In the genomic region with DNA sequence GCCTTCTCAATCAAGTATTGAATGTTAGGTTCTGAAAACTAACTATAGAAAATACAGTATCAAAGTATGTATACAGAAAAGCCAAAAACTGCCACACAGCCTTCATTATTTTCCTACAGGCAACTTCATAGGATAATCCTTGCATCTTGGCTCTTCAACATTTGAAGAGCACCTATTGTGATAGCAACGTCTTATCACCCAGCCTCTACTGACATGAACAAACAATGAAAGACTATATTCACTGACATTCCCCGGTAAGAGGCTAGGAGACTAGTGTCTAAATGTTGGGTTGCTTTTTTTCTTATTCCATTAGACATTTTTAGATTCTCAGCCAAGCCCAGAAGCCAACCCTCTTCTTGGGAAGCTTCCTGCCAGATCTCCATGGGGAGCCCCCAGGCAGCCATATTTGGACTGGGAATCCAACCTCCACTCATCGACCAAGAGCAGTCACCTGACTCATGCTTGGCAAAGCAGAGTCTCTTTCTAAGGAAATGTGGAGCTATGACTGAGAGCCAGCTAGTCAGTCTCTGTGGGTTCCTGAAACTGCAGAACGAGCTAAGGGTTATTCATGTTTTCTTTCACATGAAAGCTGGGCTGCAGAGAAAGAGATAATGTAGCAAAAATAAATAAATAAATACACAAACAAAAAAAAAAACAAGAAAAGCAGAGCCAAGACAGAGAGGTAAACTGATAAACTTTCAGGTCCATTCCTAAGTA, we compare ENCODE assay signal across 13 cellular contexts.
DNase-seq lines count a peak whose midpoint lies in the region; ATAC-seq and TF ChIP-seq lines count a peak whose summit lies in the region.
"Had no signal": no experiment of that assay in that cellular context is flagged by ENCODE, and none has a peak within 500 bp of the region (broad histone marks: within the 10 kb centered on the region; RNA-seq: fewer than 3 reads in every experiment).

No MANE protein-coding gene starts in this region.

- DNase-seq in Right ventricle myocardium superior (peak; percentile 43), cardiac septum (ENCODE audit: low spot score) (no peak), choroid plexus epithelial cell (ENCODE audit: low read depth) (peak; percentile 79), mesenchymal stem cell (no peak), ACHN (no peak), superior temporal gyrus (ENCODE audit: extremely low spot score) (no peak)
- DNase-seq in activated CD8-positive, alpha-beta memory T cell treated with anti-CD3 and anti-CD28 coated beads, Interleukin-2, amount 50 U/mL, for 4 hours: no peak
- DNase-seq in activated CD4-positive, alpha-beta T cell treated with anti-CD3 and anti-CD28 coated beads, Interleukin-2, amount 10 ng/mL, durations not matched to agents 7 days and 5 days: no peak
- DNase-seq: effector CD4-positive, alpha-beta T cell; MM.1S; NCI-H345; OCI-M1; upper lobe of right lung had no signal

- no peak overlapping the region for H3K4me3 ChIP-seq in choroid plexus epithelial cell (ENCODE audit: low read depth, low read length)
- peak overlapping the region in 1 of 2 experiments; percentile 57 for H3K4me3 ChIP-seq in mesenchymal stem cell (ENCODE audit: insufficient read depth in 1 of 2, low read depth in 1 of 2, low read length in 2 of 2)
- H3K4me3 ChIP-seq: upper lobe of right lung had no signal

- no peak overlapping the region for H4K8ac ChIP-seq in mesenchymal stem cell (ENCODE audit: low read length)

- no peak overlapping the region for H3K4me3 Mint-ChIP-seq in activated CD4-positive, alpha-beta T cell treated with anti-CD3 and anti-CD28 coated beads, Interleukin-2, amount 10 ng/mL, durations not matched to agents 7 days and 5 days

- no peak overlapping the region for H3K27ac ChIP-seq in mesenchymal stem cell (ENCODE audit: low read length, poor library complexity, severe bottlenecking)
- H3K27ac ChIP-seq: upper lobe of right lung had no signal

- H2BK5ac ChIP-seq in mesenchymal stem cell (ENCODE audit: low read depth, low read length, poor library complexity, severe bottlenecking): no peak overlapping the region

- no peak overlapping the region for H2BK12ac ChIP-seq in mesenchymal stem cell (ENCODE audit: low read length in 2 of 2)

- H3K9ac ChIP-seq in mesenchymal stem cell (ENCODE audit: low read length): peak overlapping the region; percentile 50

- H2AK5ac ChIP-seq in mesenchymal stem cell (ENCODE audit: low read length, severe bottlenecking): no peak overlapping the region

- ATAC-seq in Right ventricle myocardium superior (ENCODE audit: poor library complexity): peak; percentile 72
- ATAC-seq: upper lobe of right lung had no signal

- no peaks in the 10 kb centered on the region for H3K36me3 Mint-ChIP-seq in activated CD4-positive, alpha-beta T cell treated with anti-CD3 and anti-CD28 coated beads, Interleukin-2, amount 10 ng/mL, durations not matched to agents 7 days and 5 days (ENCODE audit: low read depth)

- H3K9me3 ChIP-seq in mesenchymal stem cell (ENCODE audit: control insufficient read depth, low read length): no peaks in the 10 kb centered on the region
- H3K9me3 ChIP-seq: upper lobe of right lung had no signal

- H2AFZ ChIP-seq in mesenchymal stem cell (ENCODE audit: low read depth, low read length): no peak overlapping the region

- no peak overlapping the region for H2BK15ac ChIP-seq in mesenchymal stem cell (ENCODE audit: low read depth, poor library complexity, severe bottlenecking)

- POLR2A ChIA-PET in activated CD4-positive, alpha-beta T cell treated with anti-CD3 and anti-CD28 coated beads, Interleukin-2, amount 10 ng/mL, durations not matched to agents 7 days and 5 days (lab: Charles Lee): no interaction called here

- H3K9me3 Mint-ChIP-seq in activated CD4-positive, alpha-beta T cell treated with anti-CD3 and anti-CD28 coated beads, Interleukin-2, amount 10 ng/mL, durations not matched to agents 7 days and 5 days: no peaks in the 10 kb centered on the region

- peaks cover 12% of the 10 kb centered on the region for H3K79me1 ChIP-seq in mesenchymal stem cell (replicated peaks; ENCODE audit: low read length, poor library complexity, severe bottlenecking)

- intact Hi-C loops in Right ventricle myocardium superior (cut with DNase I): no loop called here
- intact Hi-C loops in cardiac septum (cut with DNase I): no loop called here

- no peak overlapping the region for H3K18ac ChIP-seq in mesenchymal stem cell (ENCODE audit: low read depth in 1 of 2, low read length in 2 of 2)

- no peaks in the 10 kb centered on the region for H3K27me3 ChIP-seq in mesenchymal stem cell (ENCODE audit: control insufficient read depth in 1 of 2, insufficient read depth in 1 of 2, low read length in 2 of 2)
- H3K27me3 ChIP-seq: upper lobe of right lung had no signal

- no peak overlapping the region for H2BK120ac ChIP-seq in mesenchymal stem cell (ENCODE audit: low read depth, low read length)

- no peak for TF ChIP-seq CTCF in choroid plexus epithelial cell (conservative IDR thresholded peaks at IDR 0.05; ENCODE audit: low read depth, low read length)

- H3K4ac ChIP-seq in mesenchymal stem cell (ENCODE audit: low read depth in 1 of 2, low read length in 2 of 2): no peak overlapping the region

- no peak overlapping the region for H3K4me2 ChIP-seq in mesenchymal stem cell (ENCODE audit: low read length, poor library complexity, severe bottlenecking)

- WGBS in mesenchymal stem cell: 100% methylated on average over 2 of the region's 4 CpGs

- H3K27me3 Mint-ChIP-seq in activated CD4-positive, alpha-beta T cell treated with anti-CD3 and anti-CD28 coated beads, Interleukin-2, amount 10 ng/mL, durations not matched to agents 7 days and 5 days: no peaks in the 10 kb centered on the region

- H3K23ac ChIP-seq in mesenchymal stem cell (ENCODE audit: low read length in 2 of 2): no peak overlapping the region

- H3K4me1 Mint-ChIP-seq in activated CD4-positive, alpha-beta T cell treated with anti-CD3 and anti-CD28 coated beads, Interleukin-2, amount 10 ng/mL, durations not matched to agents 7 days and 5 days: no peaks in the 10 kb centered on the region

- no peak overlapping the region for H3K27ac Mint-ChIP-seq in activated CD4-positive, alpha-beta T cell treated with anti-CD3 and anti-CD28 coated beads, Interleukin-2, amount 10 ng/mL, durations not matched to agents 7 days and 5 days

- CTCF ChIA-PET in activated CD4-positive, alpha-beta T cell treated with anti-CD3 and anti-CD28 coated beads, Interleukin-2, amount 10 ng/mL, durations not matched to agents 7 days and 5 days (lab: Charles Lee): no interaction called here

- H4K91ac ChIP-seq in mesenchymal stem cell (ENCODE audit: low read length): no peak overlapping the region

- H3K14ac ChIP-seq in mesenchymal stem cell (ENCODE audit: low read length in 2 of 2): no peak overlapping the region

- in situ Hi-C loops in ACHN (cut with HindIII; ENCODE audit: low pct_ligation_motif_present, low pct_unique_long_range_greater_than_20kb, low sequenced_read_pairs): no loop called here

- H3K4me1 ChIP-seq in mesenchymal stem cell (ENCODE audit: control insufficient read depth, insufficient read depth, low read depth, low read length): no peaks in the 10 kb centered on the region
- H3K4me1 ChIP-seq: upper lobe of right lung had no signal

- H3K36me3 ChIP-seq in mesenchymal stem cell (ENCODE audit: control insufficient read depth in 1 of 2, insufficient read depth in 2 of 2, low read depth in 1 of 2, low read length in 2 of 2): no peaks in the 10 kb centered on the region
- H3K36me3 ChIP-seq: upper lobe of right lung had no signal

Comparison
In these comparisons a context has a peak if more than half of its experiments do, and no peak if none do; other contexts are left out.
1. DNase-seq: peak in Right ventricle myocardium superior (single experiment) and choroid plexus epithelial cell (single experiment); none in cardiac septum (single experiment), mesenchymal stem cell (single experiment), ACHN (single experiment), activated CD8-positive, alpha-beta memory T cell treated with anti-CD3 and anti-CD28 coated beads, Interleukin-2, amount 50 U/mL, for 4 hours (single experiment), activated CD4-positive, alpha-beta T cell treated with anti-CD3 and anti-CD28 coated beads, Interleukin-2, amount 10 ng/mL, durations not matched to agents 7 days and 5 days (single experiment) and superior temporal gyrus (single experiment).